ENCODE assay signal across 10 cellular contexts in the genomic region with DNA sequence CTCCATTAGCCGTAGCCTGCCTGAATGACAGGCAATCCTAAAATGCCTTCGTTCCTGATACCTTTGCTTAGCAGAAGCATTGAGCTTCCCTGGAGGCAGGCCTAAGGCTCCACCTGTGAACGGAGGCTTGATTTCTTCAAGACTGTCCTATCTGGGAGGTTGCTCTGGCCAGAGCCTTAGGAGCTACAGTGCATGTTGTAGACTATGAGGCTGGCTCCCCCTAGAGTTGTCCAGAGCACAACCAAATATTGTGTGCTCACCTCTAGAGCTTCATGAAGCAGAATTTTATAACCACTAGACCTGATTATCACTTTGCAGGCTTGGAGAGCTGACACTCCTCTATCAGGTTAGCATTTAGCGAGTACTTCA.
DNase-seq lines count a peak whose midpoint lies in the region; ATAC-seq and TF ChIP-seq lines count a peak whose summit lies in the region.
"Had no signal": no experiment of that assay in that cellular context is flagged by ENCODE, and none has a peak within 500 bp of the region (broad histone marks: within the 10 kb centered on the region; RNA-seq: fewer than 3 reads in every experiment).

No MANE protein-coding gene starts in this region.

- H3K9ac ChIP-seq in colonic mucosa (ENCODE audit: low read depth in 2 of 2, low read length in 2 of 2) (no peak overlapping the region), mesendoderm (ENCODE audit: low read length) (no peak overlapping the region)

- no peaks in the 10 kb centered on the region for H3K79me1 ChIP-seq in mesendoderm (ENCODE audit: low read length)

- H3K18ac ChIP-seq in mesendoderm (ENCODE audit: low read length): peak overlapping the region; percentile 83

- no peaks in the 10 kb centered on the region for H3K36me3 ChIP-seq in BE2C
- H3K36me3 ChIP-seq in colonic mucosa: no peaks in the 10 kb centered on the region
- no peaks in the 10 kb centered on the region for H3K36me3 ChIP-seq in mesendoderm (ENCODE audit: control insufficient read depth, insufficient read depth, low read length)

- peak overlapping the region; percentile 28 for H2BK15ac ChIP-seq in mesendoderm (replicated peaks; ENCODE audit: low read depth)

- no peaks in the 10 kb centered on the region for H3K79me2 ChIP-seq in mesendoderm (ENCODE audit: control insufficient read depth, insufficient read depth, low read length)

- WGBS in mesendoderm (ENCODE audit: extremely low coverage, insufficient coverage, low lambda C conversion rate): no CpG with 5 or more reads among the region's 4 CpGs

- no peak overlapping the region for H3K27ac ChIP-seq in colonic mucosa
- no peak overlapping the region for H3K27ac ChIP-seq in mesendoderm (ENCODE audit: low read depth, low read length)

- H2AK5ac ChIP-seq in mesendoderm (ENCODE audit: low read length): no peak overlapping the region

- H2BK120ac ChIP-seq in mesendoderm (ENCODE audit: low read depth, low read length): no peak overlapping the region

- H3K4me1 ChIP-seq in BE2C (no peaks in the 10 kb centered on the region; the same call in 1 of the 2 replicates), colonic mucosa (no peaks in the 10 kb centered on the region), mesendoderm (ENCODE audit: control insufficient read depth, low read depth, low read length) (no peaks in the 10 kb centered on the region)

- H3K9me3 ChIP-seq in BE2C: no peaks in the 10 kb centered on the region
- no peaks in the 10 kb centered on the region for H3K9me3 ChIP-seq in colonic mucosa

- no peak overlapping the region for H4K5ac ChIP-seq in mesendoderm (ENCODE audit: low read length)

- peak; percentile 14 for DNase-seq in BE2C
- peak; percentile 29 for DNase-seq in colonic mucosa
- peak; percentile 86 for DNase-seq in mesendoderm
- no peak for DNase-seq in NK-92 treated with Interleukin-12 subunit alpha and Interleukin-12 subunit beta, amount 100 ng/mL, for 24 hours (lab: John Stamatoyannopoulos, UW)
- no peak for DNase-seq in A172 (ENCODE audit: low spot score)
- DNase-seq in DMS114 treated with DMSO at 0.1 percent for 48 hours (lab: John Stamatoyannopoulos, UW; ENCODE audit: unreplicated experiment): no peak
- DNase-seq: activated CD8-positive, alpha-beta memory T cell treated with anti-CD3 and anti-CD28 coated beads for 24 hours; CD4-positive, CD25-positive, alpha-beta regulatory T cell had no signal

- no peak overlapping the region for H3K56ac ChIP-seq in mesendoderm (ENCODE audit: low read length)

- no peak overlapping the region for H3K23ac ChIP-seq in mesendoderm (ENCODE audit: low read length)

- H3K4me2 ChIP-seq in mesendoderm (ENCODE audit: low read length): no peak overlapping the region

- TF ChIP-seq CTCF in BE2C (IDR thresholded peaks at IDR 0.05; ENCODE audit: low read depth, low read length) (peak; percentile 24), LNCAP (IDR thresholded peaks at IDR 0.05) (peak; percentile 54; the same call in 1 of the 2 replicates), colonic mucosa (IDR thresholded peaks at IDR 0.05) (no peak)

- H3K4ac ChIP-seq in mesendoderm (ENCODE audit: low read depth, low read length): no peak overlapping the region

- H3K4me3 ChIP-seq in BE2C (ENCODE audit: low read depth, low read length) (no peak overlapping the region), colonic mucosa (no peak overlapping the region), mesendoderm (ENCODE audit: low read length) (no peak overlapping the region)

- H2BK5ac ChIP-seq in mesendoderm (ENCODE audit: low read length): no peak overlapping the region

- H3K27me3 ChIP-seq in BE2C (no peaks in the 10 kb centered on the region), colonic mucosa (no peaks in the 10 kb centered on the region), mesendoderm (ENCODE audit: insufficient read depth, low read length, poor library complexity) (no peaks in the 10 kb centered on the region)

- H4K8ac ChIP-seq in mesendoderm (ENCODE audit: low read depth, low read length): no peak overlapping the region

- intact Hi-C loops in colonic mucosa (cut with DNase I): loop anchor here (5.0 kb wide), 1 partner anchor 204 kb away; no protein-coding TSS in a partner anchor

- ATAC-seq in HG02852 (IDR thresholded peaks at IDR 0.05; ENCODE audit: unreplicated experiment): no peak

Comparison
In these comparisons a context has a peak if more than half of its experiments do, and no peak if none do; other contexts are left out.
1. DNase-seq: peak in BE2C (single experiment), colonic mucosa (single experiment) and mesendoderm (single experiment); none in NK-92 treated with Interleukin-12 subunit alpha and Interleukin-12 subunit beta, amount 100 ng/mL, for 24 hours (single experiment), A172 (single experiment) and DMS114 treated with DMSO at 0.1 percent for 48 hours (single experiment).